In genomic region chr17:4858068-4858879, GRCh38 we compare ENCODE assay signal across 10 cellular contexts. TPM values are rescaled to one million over a fixed set of nuclear protein-coding genes. Genes with fewer than 3 reads are reported as not detected.
A peak's percentile ranks its signal among the peaks of the same experiment; 100 is the strongest.
DNase-seq lines count a peak whose midpoint lies in the region; ATAC-seq and TF ChIP-seq lines count a peak whose summit lies in the region.
"Had no signal": no experiment of that assay in that cellular context is flagged by ENCODE, and none has a peak within 500 bp of the region (broad histone marks: within the 10 kb centered on the region; RNA-seq: fewer than 3 reads in every experiment).

No MANE protein-coding gene starts in this region.

- H3K4me1 ChIP-seq in SJSA1 (replicated peaks): peaks cover 19% of the 10 kb centered on the region
- H3K4me1 ChIP-seq in upper lobe of left lung: peaks cover 42 to 68% (median 52%) of the 10 kb centered on the region in 4 donors

- H3K4me3 ChIP-seq in SJSA1 (no peak overlapping the region), fibroblast of pulmonary artery (replicated peaks; ENCODE audit: low read depth, low read length) (no peak overlapping the region), upper lobe of left lung (peak overlapping the region in 1 of 4 donors; percentile 31)

- H3K27me3 ChIP-seq in SJSA1 (replicated peaks): no peaks in the 10 kb centered on the region
- H3K27me3 ChIP-seq in upper lobe of left lung: no peaks in the 10 kb centered on the region

- H3K9me3 ChIP-seq in SJSA1 (replicated peaks) (no peaks in the 10 kb centered on the region), upper lobe of left lung (no peaks in the 10 kb centered on the region)

- TF ChIP-seq POLR2A in upper lobe of left lung (IDR thresholded peaks at IDR 0.05): no peak

- TF ChIP-seq EP300 in upper lobe of left lung (IDR thresholded peaks at IDR 0.05): peak in 2 of 4 donors; percentile 63 to 70

- WGBS in upper lobe of left lung, 2 donors: 45 to 47% methylated on average over 7 of the region's 7 CpGs

- TF ChIP-seq CTCF in fibroblast of pulmonary artery (IDR thresholded peaks at IDR 0.05; ENCODE audit: low read length, missing control alignments) (no peak), upper lobe of left lung (IDR thresholded peaks at IDR 0.05) (no peak), omental fat pad (IDR thresholded peaks at IDR 0.05) (no peak)

- H3K36me3 ChIP-seq in SJSA1: peaks cover 9% of the 10 kb centered on the region
- no peaks in the 10 kb centered on the region for H3K36me3 ChIP-seq in upper lobe of left lung

- ATAC-seq in upper lobe of left lung (ENCODE audit: low FRiP score in 2 of 2) (peak in 1 of 2 donors; percentile 24), omental fat pad (ENCODE audit: low FRiP score) (no peak)
- ATAC-seq: Panc1; stimulated activated memory B cell treated with anti-CD40 and anti-IgM and Interleukin-4, amounts not matched to agents 10 μg/mL and 1 μg/mL and 100 μg/mL, for 72 hours had no signal

- 0 out of 2 replicates have a peak overlapping the region, but pooled peaks have one; percentile 8 for H3K27ac ChIP-seq in SJSA1
- H3K27ac ChIP-seq in upper lobe of left lung: peak overlapping the region; percentile 58 to 83 (median 74)

- DNase-seq in SJSA1 (ENCODE audit: low read depth in 1 of 2, low spot score in 2 of 2) (peak; percentile 63 to 68), fibroblast of pulmonary artery (ENCODE audit: low read depth) (peak; percentile 57), middle frontal gyrus (ENCODE audit: extremely low spot score, low spot score) (peak; percentile 55), upper lobe of left lung (peak in 1 of 2 donors; percentile 39), GOT3 (lab: John Stamatoyannopoulos, UW) (no peak), GF-D8 (lab: John Stamatoyannopoulos, UW) (no peak), cerebellar cortex (ENCODE audit: low spot score) (no peak), omental fat pad (ENCODE audit: low spot score) (no peak)

RNA-seq across cellular contexts. Expression of gene MINK1, which starts 25.1 kb away (rescaled TPM):
- total RNA-seq in SJSA1 (2014; rRNA removed; shearing (Covaris generic)): 10.0 and 20.0 TPM in 2 replicates
- 100 to 1,000 TPM in 4 of 6 donors, 10 to 100 TPM in 2; 52.3 to 311 (median 136) TPM for total RNA-seq in upper lobe of left lung
- 10 to 100 TPM; 24.4 to 57.8 (median 31.9) TPM for total RNA-seq in omental fat pad

RNA-seq across cellular contexts. Expression of gene C17orf107, which starts 41.1 kb away (rescaled TPM):
- 0.18 TPM in 1 of 2 replicates, not detected in the other for total RNA-seq in SJSA1 (2014; rRNA removed; shearing (Covaris generic))
- total RNA-seq in upper lobe of left lung (1 to 10 TPM; 2.6 to 6.3 (median 3.4) TPM), omental fat pad (1 to 10 TPM in 3 of 4 donors, under 1 TPM in 1; 0.63 to 8.4 (median 3.3) TPM)

RNA-seq across cellular contexts. Expression of gene CHRNE, which starts 44.6 kb away (rescaled TPM):
- 0.29 TPM in 1 of 2 replicates, not detected in the other for total RNA-seq in SJSA1 (2014; rRNA removed; shearing (Covaris generic))
- total RNA-seq in upper lobe of left lung (1 to 10 TPM in 3 of 6 donors, under 1 TPM in 1, not detected in 2; 0.61 to 1.7 (median 1.2) TPM), omental fat pad (1 to 10 TPM in 3 of 4 donors, under 1 TPM in 1; 0.50 to 3.6 (median 1.5) TPM)

RNA-seq across cellular contexts. Expression of gene PLD2, which starts 51.3 kb away (rescaled TPM):
- total RNA-seq in SJSA1 (2014; rRNA removed; shearing (Covaris generic)): 7.6 and 16.8 TPM in 2 replicates
- total RNA-seq in upper lobe of left lung (10 to 100 TPM; 15.0 to 51.3 (median 37.6) TPM), omental fat pad (10 to 100 TPM; 20.8 to 29.2 (median 24.3) TPM)

Comparison
In these comparisons a context has a peak if more than half of its experiments do, and no peak if none do; other contexts are left out.
1. DNase-seq: peak in SJSA1 (2 of 2), fibroblast of pulmonary artery (single experiment) and middle frontal gyrus (single experiment); none in GOT3 (single experiment), GF-D8 (single experiment), cerebellar cortex (single experiment) and omental fat pad (single experiment).